Comparison of ENCODE assay signal across 9 cellular contexts in the genomic region with DNA sequence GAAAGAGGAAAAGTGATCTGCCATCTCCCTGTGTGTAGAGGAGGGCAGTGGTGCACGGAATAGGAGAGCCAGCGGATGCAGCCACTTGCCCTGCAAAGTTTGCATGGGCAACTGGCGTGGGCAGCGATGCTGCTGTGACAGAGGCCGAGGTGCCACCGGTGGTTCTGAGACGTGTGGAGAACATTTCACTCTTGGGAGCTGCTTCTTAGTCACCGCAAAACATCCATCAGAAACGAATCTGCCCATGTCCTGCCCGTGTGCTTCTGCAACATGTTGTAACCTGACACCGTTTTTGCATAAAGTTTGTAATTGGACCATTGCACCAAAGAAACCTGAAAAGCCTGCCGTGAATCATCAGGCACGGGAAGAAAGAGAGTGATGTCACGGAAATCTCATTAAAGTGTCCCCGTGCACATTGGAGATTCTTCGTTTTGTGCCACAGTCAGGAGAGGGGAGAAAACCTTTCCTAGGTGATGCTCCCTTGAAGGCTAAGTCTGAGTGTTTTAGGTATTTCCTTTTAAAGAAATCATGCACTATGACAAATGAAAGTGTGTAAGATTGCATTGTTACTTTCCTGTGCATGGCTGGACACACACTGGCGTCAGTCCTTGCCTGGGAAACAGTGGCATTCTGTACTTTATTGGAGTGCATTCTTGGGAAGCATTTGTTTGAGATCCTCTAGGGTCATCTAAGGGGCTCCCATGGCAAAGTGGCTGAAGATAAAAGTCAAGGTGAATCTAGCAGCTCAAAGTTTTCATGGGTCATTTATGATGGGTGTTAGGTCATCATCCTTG.
DNase-seq lines count a peak whose midpoint lies in the region; ATAC-seq, FAIRE-seq and TF ChIP-seq lines count a peak whose summit lies in the region.
"Had no signal": no experiment of that assay in that cellular context is flagged by ENCODE, and none has a peak within 500 bp of the region (broad histone marks: within the 10 kb centered on the region; RNA-seq: fewer than 3 reads in every experiment).

No MANE protein-coding gene starts in this region.

- DNase-seq in DMS79 treated with DMSO at 0.1 percent for 48 hours (lab: John Stamatoyannopoulos, UW) (peak; percentile 2), DMS79 (lab: John Stamatoyannopoulos, UW) (no peak), RPMI8226 (peak; percentile 27), fibroblast of mammary gland (ENCODE audit: low read depth) (peak; percentile 96), pancreas (peak in 3 of 6 donors; percentile 53 to 69 (median 65)), iPS-NIHi7 (ENCODE audit: extremely low spot score) (no peak)

- 72% methylated on average over 17 of the region's 17 CpGs for WGBS in HUES64
- 7% methylated on average over 17 of the region's 17 CpGs for WGBS in pancreas, 2 donors

- peaks cover 17% of the 10 kb centered on the region for H3K4me1 ChIP-seq in HUES64 (ENCODE audit: insufficient read depth, low read length)
- H3K4me1 ChIP-seq in pancreas = no peaks in the 10 kb centered on the region

- H3K9ac ChIP-seq in HUES64 (ENCODE audit: low read depth, low read length) = no peak overlapping the region

- intact Hi-C loops in pancreas (cut with DNase I) = no loop called here

- no peaks in the 10 kb centered on the region for H3K9me3 ChIP-seq in HUES64 (ENCODE audit: insufficient read depth, low read depth, low read length)
- H3K9me3 ChIP-seq in pancreas = no peaks in the 10 kb centered on the region

- ATAC-seq in pancreas (peak; percentile 85 to 93 (median 90)), HG02763 (IDR thresholded peaks at IDR 0.05; ENCODE audit: unreplicated experiment) (no peak)

- H3K27ac ChIP-seq in HUES64 (ENCODE audit: low read depth, low read length) (peak overlapping the region; percentile 27; the same call in 1 of the 2 replicates), pancreas (peak overlapping the region in 3 of 4 donors; percentile 46 to 74 (median 55))

- no peaks in the 10 kb centered on the region for H3K36me3 ChIP-seq in HUES64 (ENCODE audit: insufficient read depth, low read length)
- no peaks in the 10 kb centered on the region for H3K36me3 ChIP-seq in pancreas

- TF ChIP-seq CTCF in fibroblast of mammary gland (conservative IDR thresholded peaks at IDR 0.05; ENCODE audit: control insufficient read depth, insufficient read depth, low read depth, low read length) (no peak), pancreas (IDR thresholded peaks at IDR 0.05) (no peak)

- H3K4me3 ChIP-seq in HUES64 (ENCODE audit: low read length) (no peak overlapping the region), fibroblast of mammary gland (ENCODE audit: control insufficient read depth, low read depth, low read length) (peak overlapping the region; percentile 2), pancreas (peak overlapping the region in 1 of 4 donors; percentile 10)

- peak; percentile 81 for FAIRE-seq in pancreas (lab: Jason Lieb, UNC)
- FAIRE-seq: A204.1 had no signal

- H3K27me3 ChIP-seq in HUES64 (ENCODE audit: insufficient read depth, low read length) (no peaks in the 10 kb centered on the region), pancreas (peaks cover 0 to 9% (median 0%) of the 10 kb centered on the region in 4 donors)

Comparison
In these comparisons a context has a peak if more than half of its experiments do, and no peak if none do; other contexts are left out.
1. DNase-seq: peak in DMS79 treated with DMSO at 0.1 percent for 48 hours (single experiment), RPMI8226 (single experiment) and fibroblast of mammary gland (single experiment); none in DMS79 (single experiment) and iPS-NIHi7 (single experiment).